24 cellular contexts compared by ENCODE assay signal in genomic region chr13:102777716-102778115, GRCh38. TPM values are rescaled to one million over a fixed set of nuclear protein-coding genes. Genes with fewer than 3 reads are reported as not detected.
DNase-seq lines count a peak whose midpoint lies in the region; FAIRE-seq and TF ChIP-seq lines count a peak whose summit lies in the region.
"Had no signal": no experiment of that assay in that cellular context is flagged by ENCODE, and none has a peak within 500 bp of the region (broad histone marks: within the 10 kb centered on the region; RNA-seq: fewer than 3 reads in every experiment).

No MANE protein-coding gene starts in this region.

- no peaks in the 10 kb centered on the region for H4K20me1 ChIP-seq in neural progenitor cell (ENCODE audit: low read depth)
- H4K20me1 ChIP-seq: BLaER1 had no signal

- H3K4me2 ChIP-seq in neural progenitor cell = no peak overlapping the region
- H3K4me2 ChIP-seq: BLaER1 had no signal

- TF ChIP-seq CTCF in WERI-Rb-1 (IDR thresholded peaks at IDR 0.05; ENCODE audit: low read depth, low read length) (no peak), neural progenitor cell (IDR thresholded peaks at IDR 0.05) (no peak)

- peak; percentile 5 for FAIRE-seq in GM12891 (lab: Jason Lieb, UNC)
- peak; percentile 30 for FAIRE-seq in H54 (lab: Jason Lieb, UNC)
- no peak for FAIRE-seq in HTR-8/SVneo (lab: Jason Lieb, UNC)
- FAIRE-seq: A204.1, G401.6, GM12892, GM18507 had no signal

- peaks cover 3% of the 10 kb centered on the region for H3K4me1 ChIP-seq in neural progenitor cell

- H3F3A ChIP-seq in neural progenitor cell (ENCODE audit: low read depth) = no peaks in the 10 kb centered on the region

- H3K36me3 Mint-ChIP-seq in neural progenitor cell = peaks cover 25% of the 10 kb centered on the region
- H3K36me3 Mint-ChIP-seq in activated naive CD8-positive, alpha-beta T cell treated with anti-CD3 and anti-CD28 coated beads for 36 hours = peaks cover 32% of the 10 kb centered on the region
- H3K36me3 Mint-ChIP-seq: CD14-positive monocyte; CD4-positive, CD25-positive, alpha-beta regulatory T cell had no signal

- peaks cover 10% of the 10 kb centered on the region for H3K9me3 Mint-ChIP-seq in neural progenitor cell
- peaks cover 12% of the 10 kb centered on the region for H3K9me3 Mint-ChIP-seq in activated naive CD8-positive, alpha-beta T cell treated with anti-CD3 and anti-CD28 coated beads for 36 hours
- H3K9me3 Mint-ChIP-seq: CD8-positive, alpha-beta memory T cell had no signal

- H3K27me3 ChIP-seq in WERI-Rb-1 (ENCODE audit: insufficient read depth, low read depth, severe bottlenecking) = no peaks in the 10 kb centered on the region
- H3K27me3 ChIP-seq in neural progenitor cell = peaks cover 5% of the 10 kb centered on the region
- H3K27me3 ChIP-seq: BE2C, BLaER1 had no signal

- peaks cover 3% of the 10 kb centered on the region for H3K27me3 Mint-ChIP-seq in neural progenitor cell (ENCODE audit: insufficient read depth, low read depth)
- no peaks in the 10 kb centered on the region for H3K27me3 Mint-ChIP-seq in activated naive CD8-positive, alpha-beta T cell treated with anti-CD3 and anti-CD28 coated beads for 36 hours
- H3K27me3 Mint-ChIP-seq: CD4-positive, alpha-beta memory T cell; CD4-positive, CD25-positive, alpha-beta regulatory T cell had no signal

- peaks cover 3% of the 10 kb centered on the region for H3K79me2 ChIP-seq in neural progenitor cell (ENCODE audit: low read depth)

- TF ChIP-seq POLR2A in GM12891 (IDR thresholded peaks at IDR 0.05; ENCODE audit: low read depth, low read length) = no peak
- TF ChIP-seq POLR2A in H54 (IDR thresholded peaks at IDR 0.05; ENCODE audit: low read depth, low read length) = no peak

- H3K4me3 Mint-ChIP-seq in neural progenitor cell = no peak overlapping the region
- H3K4me3 Mint-ChIP-seq in activated naive CD8-positive, alpha-beta T cell treated with anti-CD3 and anti-CD28 coated beads for 36 hours = no peak overlapping the region
- H3K4me3 Mint-ChIP-seq: CD14-positive monocyte; CD4-positive, alpha-beta memory T cell; CD4-positive, CD25-positive, alpha-beta regulatory T cell had no signal

- DNase-seq in GM12891 (ENCODE audit: insufficient read length, low spot score) = no peak
- no peak for DNase-seq in H54 (ENCODE audit: insufficient read length, low spot score)
- DNase-seq in WERI-Rb-1 = peak; percentile 58
- DNase-seq in neural progenitor cell (ENCODE audit: low spot score) = peak; percentile 45
- DNase-seq in DMS 273 (lab: John Stamatoyannopoulos, UW; ENCODE audit: unreplicated experiment) = no peak
- no peak for DNase-seq in HTR-8/SVneo (ENCODE audit: insufficient read length, low spot score)
- DNase-seq in midbrain (lab: John Stamatoyannopoulos, UW) = no peak
- DNase-seq in activated naive CD8-positive, alpha-beta T cell treated with anti-CD3 and anti-CD28 coated beads for 36 hours = no peak
- DNase-seq: 8988T; ACHN; BE2C; C1 segment of cervical spinal cord; CD4-positive, alpha-beta memory T cell; CD4-positive, CD25-positive, alpha-beta regulatory T cell; CD8-positive, alpha-beta memory T cell; COR-L47; DMS79 treated with DMSO at 0.1 percent for 48 hours; GF-D8 had no signal

- H2AFZ ChIP-seq in neural progenitor cell (replicated peaks) = no peak overlapping the region

- peaks cover 18% of the 10 kb centered on the region for H3K9me3 ChIP-seq in WERI-Rb-1 (ENCODE audit: severe bottlenecking)
- H3K9me3 ChIP-seq in neural progenitor cell (ENCODE audit: low read depth) = no peaks in the 10 kb centered on the region
- H3K9me3 ChIP-seq: BE2C had no signal

- peaks cover 17% of the 10 kb centered on the region for H3K36me3 ChIP-seq in WERI-Rb-1
- H3K36me3 ChIP-seq in neural progenitor cell = no peaks in the 10 kb centered on the region

- H3K27ac ChIP-seq in WERI-Rb-1 = peak overlapping the region; percentile 91; the same call in 1 of the 2 replicates
- H3K27ac ChIP-seq in neural progenitor cell = no peak overlapping the region
- H3K27ac ChIP-seq: BLaER1 had no signal

- H3K4me3 ChIP-seq in WERI-Rb-1 (ENCODE audit: low read depth, low read length) (no peak overlapping the region), neural progenitor cell (no peak overlapping the region)
- H3K4me3 ChIP-seq: BLaER1 had no signal

- H3K9ac ChIP-seq in neural progenitor cell = no peak overlapping the region
- H3K9ac ChIP-seq: BLaER1 had no signal

- H3K4me1 Mint-ChIP-seq in neural progenitor cell = peaks cover 5% of the 10 kb centered on the region
- peaks cover 33% of the 10 kb centered on the region for H3K4me1 Mint-ChIP-seq in activated naive CD8-positive, alpha-beta T cell treated with anti-CD3 and anti-CD28 coated beads for 36 hours

- H3K27ac Mint-ChIP-seq in neural progenitor cell = no peak overlapping the region
- H3K27ac Mint-ChIP-seq in activated naive CD8-positive, alpha-beta T cell treated with anti-CD3 and anti-CD28 coated beads for 36 hours = no peak overlapping the region
- H3K27ac Mint-ChIP-seq: CD14-positive monocyte; CD4-positive, CD25-positive, alpha-beta regulatory T cell had no signal

TF ChIP-seq in GM12891, 5 proteins besides CTCF, POLR2A, EP300 and RAD21:
- TF ChIP-seq PAX5 (IDR thresholded peaks at IDR 0.05; ENCODE audit: insufficient read depth, low read length, severe bottlenecking) (no peak), SPI1 (IDR thresholded peaks at IDR 0.05; ENCODE audit: low read depth, low read length) (no peak), POLR2AphosphoS5 (IDR thresholded peaks at IDR 0.05; ENCODE audit: low read depth, low read length) (no peak), POU2F2 (IDR thresholded peaks at IDR 0.05; ENCODE audit: low read depth, low read length) (no peak), TAF1 (IDR thresholded peaks at IDR 0.05; ENCODE audit: low read depth, low read length) (no peak)

RNA-seq across cellular contexts. Expression of gene TEX30, which starts 4.1 kb away (rescaled TPM):
- 12.8 TPM for polyA plus RNA-seq in GM12891 (2012; ENCODE audit: low read depth, missing spikeins)
- 16.4 and 38.9 TPM in 2 replicates for total RNA-seq in neural progenitor cell (ENCODE audit: low replicate concordance)
- total RNA-seq in activated naive CD8-positive, alpha-beta T cell treated with anti-CD3 and anti-CD28 coated beads for 36 hours = 10 to 100 TPM; 42.3 to 44.8 TPM

RNA-seq across cellular contexts. Expression of gene POGLUT2, which starts 21.1 kb away (rescaled TPM):
- 1.2 TPM for polyA plus RNA-seq in GM12891 (2012; ENCODE audit: low read depth, missing spikeins)
- total RNA-seq in neural progenitor cell (ENCODE audit: low replicate concordance) = 18.6 and 33.5 TPM in 2 replicates
- 1 to 10 TPM; 7.2 to 8.1 TPM for total RNA-seq in activated naive CD8-positive, alpha-beta T cell treated with anti-CD3 and anti-CD28 coated beads for 36 hours

RNA-seq across cellular contexts. Expression of gene BIVM, which starts 21.2 kb away (rescaled TPM):
- 8.1 TPM for polyA plus RNA-seq in GM12891 (2012; ENCODE audit: low read depth, missing spikeins)
- 13.6 and 15.7 TPM in 2 replicates for total RNA-seq in neural progenitor cell (ENCODE audit: low replicate concordance)
- 10 to 100 TPM; 12.9 to 13.5 TPM for total RNA-seq in activated naive CD8-positive, alpha-beta T cell treated with anti-CD3 and anti-CD28 coated beads for 36 hours

Comparison
In these comparisons a context has a peak if more than half of its experiments do, and no peak if none do; other contexts are left out.
1. DNase-seq: peak in WERI-Rb-1 (single experiment) and neural progenitor cell (single experiment); none in GM12891 (single experiment), H54 (single experiment), DMS 273 (single experiment), HTR-8/SVneo (single experiment), midbrain (single experiment) and activated naive CD8-positive, alpha-beta T cell treated with anti-CD3 and anti-CD28 coated beads for 36 hours (single experiment).